ENCODE assay signal across 4 cellular contexts in genomic region chr20:60478533-60478932, GRCh38.
"Had no signal": no experiment of that assay in that cellular context is flagged by ENCODE, and none has a peak within 500 bp of the region (broad histone marks: within the 10 kb centered on the region; RNA-seq: fewer than 3 reads in every experiment).

No MANE protein-coding gene starts in this region.

- H3K27ac ChIP-seq: HL-60 had no signal

- H3K4me3 ChIP-seq: GM23338 had no signal

- DNase-seq: H9, HCEC 1CT had no signal

- H3K4me2 ChIP-seq: GM23338 had no signal
